Comparison of ENCODE assay signal across 20 cellular contexts in genomic region chr7:37718585-37718984, GRCh38. TPM values are rescaled to one million over a fixed set of nuclear protein-coding genes. Genes with fewer than 3 reads are reported as not detected.
DNase-seq lines count a peak whose midpoint lies in the region; ATAC-seq, FAIRE-seq and TF ChIP-seq lines count a peak whose summit lies in the region.
"Had no signal": no experiment of that assay in that cellular context is flagged by ENCODE, and none has a peak within 500 bp of the region (broad histone marks: within the 10 kb centered on the region; RNA-seq: fewer than 3 reads in every experiment).

No MANE protein-coding gene starts in this region.

- TF ChIP-seq POLR2A in GM12878 (IDR thresholded peaks at IDR 0.05; ENCODE audit: low read depth, low read length), result no peak

- no peaks in the 10 kb centered on the region; the same call in 2 of the 3 replicates for H3K9me3 ChIP-seq in GM12878 (replicated peaks; ENCODE audit: control insufficient read depth, insufficient read depth, low read length)
- H3K9me3 ChIP-seq in effector memory CD4-positive, alpha-beta T cell (ENCODE audit: control insufficient read depth, low read length), result no peaks in the 10 kb centered on the region
- H3K9me3 ChIP-seq: left ventricle myocardium inferior had no signal

- TF ChIP-seq CTCF in GM12878 (IDR thresholded peaks at IDR 0.05 in 2 of 3, conservative IDR thresholded peaks at IDR 0.05 in 1 of 3; ENCODE audit: control insufficient read depth in 2 of 3, extremely low read depth in 1 of 3, insufficient read depth in 1 of 3, low read depth in 3 of 3, low read length in 3 of 3), result no peak

- RAD21 ChIA-PET in GM12878 (lab: Charles Lee; ENCODE audit: unreplicated experiment), result interaction anchor here (1.4 to 1.5 kb wide), 5 partner anchors 9 to 118 kb away, joined by 4 to 8 read pairs (median 4); partner anchors contain the start of gene GPR141

- no peaks in the 10 kb centered on the region for H3K36me3 Mint-ChIP-seq in activated CD4-positive, alpha-beta memory T cell treated with anti-CD3 and anti-CD28 coated beads, Interleukin-2, amount 10 ng/mL, durations not matched to agents 7 days and 5 days (ENCODE audit: low read depth)
- H3K36me3 Mint-ChIP-seq: activated naive CD4-positive, alpha-beta T cell treated with anti-CD3 and anti-CD28 coated beads, Interleukin-2, amount 50 U/mL, for 24 hours had no signal

- no peak for TF ChIP-seq EP300 in GM12878 (IDR thresholded peaks at IDR 0.05; ENCODE audit: borderline replicate concordance in 1 of 2, control insufficient read depth in 1 of 2, low read depth in 2 of 2, low read length in 2 of 2)

- no peaks in the 10 kb centered on the region for H3K79me2 ChIP-seq in GM12878 (ENCODE audit: control insufficient read depth, insufficient read depth, low read length)

- no TSS peak for BruUV-seq in GM12878 (replicated peaks; lab: Mats Ljungman, UMichigan)

- peak; percentile 45 for ATAC-seq in GM18519 (IDR thresholded peaks at IDR 0.05; ENCODE audit: low FRiP score, unreplicated experiment)
- ATAC-seq in GM21360 (IDR thresholded peaks at IDR 0.05; ENCODE audit: unreplicated experiment), result peak; percentile 71
- ATAC-seq in HG02884 (IDR thresholded peaks at IDR 0.05; ENCODE audit: unreplicated experiment), result peak; percentile 47
- ATAC-seq in GM12878, result peak; percentile 89
- no peak for ATAC-seq in GM21528 (IDR thresholded peaks at IDR 0.05; ENCODE audit: low FRiP score, unreplicated experiment)

- H2AFZ ChIP-seq in GM12878 (ENCODE audit: control insufficient read depth, low read depth, low read length), result peak overlapping the region; percentile 66; the same call in 1 of the 2 replicates

- H3K4me1 Mint-ChIP-seq in activated CD4-positive, alpha-beta memory T cell treated with anti-CD3 and anti-CD28 coated beads, Interleukin-2, amount 10 ng/mL, durations not matched to agents 7 days and 5 days, result no peaks in the 10 kb centered on the region
- H3K4me1 Mint-ChIP-seq: activated naive CD4-positive, alpha-beta T cell treated with anti-CD3 and anti-CD28 coated beads, Interleukin-2, amount 50 U/mL, for 24 hours had no signal

- in situ Hi-C loops in GM12878 (cut with MboI), result no loop called here

- 5% methylated on average over 2 of the region's 2 CpGs for WGBS in GM12878 (ENCODE audit: insufficient coverage, insufficient replicate concordance, low lambda C conversion rate, missing lambda C conversion rate)

- POLR2A ChIA-PET in GM12878 (lab: Charles Lee), result interaction anchor here (1.2 to 1.9 kb wide), 2 partner anchors 9 to 11 kb away, joined by 4 to 6 read pairs; no protein-coding TSS in a partner anchor
- POLR2A ChIA-PET in activated CD4-positive, alpha-beta memory T cell treated with anti-CD3 and anti-CD28 coated beads, Interleukin-2, amount 10 ng/mL, durations not matched to agents 7 days and 5 days (lab: Charles Lee), result no interaction called here

- no peaks in the 10 kb centered on the region for H3K36me3 ChIP-seq in GM12878 (ENCODE audit: control insufficient read depth in 2 of 2, insufficient read depth in 2 of 2, low read length in 1 of 2)
- H3K36me3 ChIP-seq in effector memory CD4-positive, alpha-beta T cell (ENCODE audit: control insufficient read depth, insufficient read depth, low read length), result no peaks in the 10 kb centered on the region
- H3K36me3 ChIP-seq: left ventricle myocardium inferior had no signal

- H4K20me1 ChIP-seq in GM12878 (ENCODE audit: control insufficient read depth, insufficient read depth), result no peaks in the 10 kb centered on the region

- intact Hi-C loops in GM12878 (cut with micrococcal nuclease; ENCODE audit: unreplicated experiment), result no loop called here

- no peak overlapping the region for H3K27ac Mint-ChIP-seq in activated CD4-positive, alpha-beta memory T cell treated with anti-CD3 and anti-CD28 coated beads, Interleukin-2, amount 10 ng/mL, durations not matched to agents 7 days and 5 days
- H3K27ac Mint-ChIP-seq: activated naive CD4-positive, alpha-beta T cell treated with anti-CD3 and anti-CD28 coated beads, Interleukin-2, amount 50 U/mL, for 24 hours had no signal

- DNase-seq in GM12878 (ENCODE audit: low read depth, low spot score) (no peak), SK-N-DZ (ENCODE audit: low spot score) (no peak)
- DNase-seq in activated CD4-positive, alpha-beta memory T cell treated with anti-CD3 and anti-CD28 coated beads, Interleukin-2, amount 10 ng/mL, durations not matched to agents 7 days and 5 days, result no peak
- no peak for DNase-seq in effector memory CD4-positive, alpha-beta T cell
- DNase-seq: AML-193; DMS 273 treated with DMSO at 0.1 percent for 48 hours; effector CD4-positive, alpha-beta T cell; left ventricle myocardium inferior; NCI-H1694; NCI-H526; RPMI8226 had no signal

- H3K9ac ChIP-seq in GM12878 (ENCODE audit: control insufficient read depth, insufficient read depth, low read length), result no peak overlapping the region

- no peak overlapping the region for H3K4me3 ChIP-seq in GM12878
- no peak overlapping the region for H3K4me3 ChIP-seq in effector memory CD4-positive, alpha-beta T cell (ENCODE audit: insufficient read depth, low read depth, low read length, poor library complexity, severe bottlenecking)
- H3K4me3 ChIP-seq: left ventricle myocardium inferior had no signal

- no peak for TF ChIP-seq RAD21 in GM12878 (IDR thresholded peaks at IDR 0.05; ENCODE audit: insufficient read depth, low read depth, low read length)

- peak overlapping the region; percentile 57 for H3K4me2 ChIP-seq in GM12878 (ENCODE audit: control insufficient read depth, insufficient read depth)

- peaks cover 10% of the 10 kb centered on the region for H3K27me3 Mint-ChIP-seq in activated CD4-positive, alpha-beta memory T cell treated with anti-CD3 and anti-CD28 coated beads, Interleukin-2, amount 10 ng/mL, durations not matched to agents 7 days and 5 days
- H3K27me3 Mint-ChIP-seq: activated naive CD4-positive, alpha-beta T cell treated with anti-CD3 and anti-CD28 coated beads, Interleukin-2, amount 50 U/mL, for 24 hours had no signal

- no peak for FAIRE-seq in GM12878 (lab: Jason Lieb, UNC)
- FAIRE-seq: bronchial epithelial cell had no signal

- no peak overlapping the region for H3K27ac ChIP-seq in GM12878 (ENCODE audit: control insufficient read depth, insufficient read depth)
- H3K27ac ChIP-seq in effector memory CD4-positive, alpha-beta T cell (ENCODE audit: insufficient read depth, low read length, poor library complexity, severe bottlenecking), result no peak overlapping the region
- H3K27ac ChIP-seq: left ventricle myocardium inferior had no signal

- SMC1A ChIA-PET in GM12878 (lab: Charles Lee; ENCODE audit: uncharacterized antibody, unreplicated experiment), result interaction anchor here (1.0 to 5.5 kb wide), 11 partner anchors 9 to 152 kb away, joined by 3 to 48 read pairs (median 5); no protein-coding TSS in a partner anchor

- no peaks in the 10 kb centered on the region for H3K9me3 Mint-ChIP-seq in activated CD4-positive, alpha-beta memory T cell treated with anti-CD3 and anti-CD28 coated beads, Interleukin-2, amount 10 ng/mL, durations not matched to agents 7 days and 5 days
- H3K9me3 Mint-ChIP-seq: activated naive CD4-positive, alpha-beta T cell treated with anti-CD3 and anti-CD28 coated beads, Interleukin-2, amount 50 U/mL, for 24 hours had no signal

- H3K4me1 ChIP-seq in GM12878 (ENCODE audit: control insufficient read depth, insufficient read depth, low read length), result peaks cover 8% of the 10 kb centered on the region
- H3K4me1 ChIP-seq in effector memory CD4-positive, alpha-beta T cell (ENCODE audit: control insufficient read depth, insufficient read depth, low read length, poor library complexity, severe bottlenecking), result no peaks in the 10 kb centered on the region
- H3K4me1 ChIP-seq: left ventricle myocardium inferior had no signal

- CTCF ChIA-PET in GM12878 (lab: Yijun Ruan, JAX), result interaction anchor here (1.0 to 4.1 kb wide), 10 partner anchors 9 to 116 kb away, joined by 3 to 22 read pairs (median 6); no protein-coding TSS in a partner anchor
- CTCF ChIA-PET in activated CD4-positive, alpha-beta memory T cell treated with anti-CD3 and anti-CD28 coated beads, Interleukin-2, amount 10 ng/mL, durations not matched to agents 7 days and 5 days (lab: Charles Lee), result no interaction called here

- H3K4me3 Mint-ChIP-seq in activated CD4-positive, alpha-beta memory T cell treated with anti-CD3 and anti-CD28 coated beads, Interleukin-2, amount 10 ng/mL, durations not matched to agents 7 days and 5 days, result no peak overlapping the region
- H3K4me3 Mint-ChIP-seq: activated naive CD4-positive, alpha-beta T cell treated with anti-CD3 and anti-CD28 coated beads, Interleukin-2, amount 50 U/mL, for 24 hours had no signal

- no peaks in the 10 kb centered on the region for H3K27me3 ChIP-seq in GM12878 (replicated peaks in 1 of 2; ENCODE audit: control insufficient read depth in 2 of 2, insufficient read depth in 2 of 2, low read length in 1 of 2)
- no peaks in the 10 kb centered on the region for H3K27me3 ChIP-seq in effector memory CD4-positive, alpha-beta T cell (replicated peaks; ENCODE audit: control insufficient read depth, insufficient read depth, low read length, poor library complexity, severe bottlenecking)

TF ChIP-seq in GM12878, 131 proteins besides CTCF, POLR2A, EP300 and RAD21:
- 0 out of 2 replicates have a peak, but pooled peaks have one; percentile 18 for TF ChIP-seq PAX5 (IDR thresholded peaks at IDR 0.05; ENCODE audit: borderline replicate concordance, low read depth, low read length)
- TF ChIP-seq HDAC6 (IDR thresholded peaks at IDR 0.05; ENCODE audit: unreplicated experiment), result no peak

RNA-seq across cellular contexts. Expression of gene GPR141, which starts 35.0 kb away (rescaled TPM):
- 8.7 and 11.2 TPM in 2 replicates for total RNA-seq in GM12878 (2013; cell fraction: nucleolus; rRNA removed)
- total RNA-seq in GM12878 (2014; rRNA removed) (1.2 TPM in 2 replicates), GM12878 (2014; rRNA removed; fragmentation: Illumina TruSeq; extraction: Trizol) (1.3 TPM in 2 replicates), GM12878 (2021) (1.1 and 1.2 TPM in 2 replicates)
- polyA plus RNA-seq in GM12878 (2011; ENCODE audit: low read depth), result not detected
- polyA plus RNA-seq in GM12878 (2011; rRNA removed) (3.9 and 4.3 TPM in 2 replicates), GM12878 (2014; fragmentation: Illumina TruSeq; extraction: Trizol) (0.76 and 1.6 TPM in 2 replicates), GM12878 (2014; fragmentation: Nextera tagmentation; extraction: Ambion mirVana) (1 to 10 TPM in 1 of 2 experiments, under 1 TPM in 1; 0.97 to 1.2 TPM), GM12878 (2014; rRNA removed) (0.96 and 2.5 TPM in 2 replicates), GM12878 (2016; fragmentation: Nextera tagmentation; extraction: Ambion mirVana) (under 1 TPM; 0.56 to 0.69 TPM)
- polyA plus RNA-seq in GM12878 (2011; cell fraction: cytosol; rRNA removed), result 2.5 and 3.3 TPM in 2 replicates
- polyA plus RNA-seq in GM12878 (2011; cell fraction: nucleus; rRNA removed), result 1.8 and 3.0 TPM in 2 replicates
- 0.34 and 0.70 TPM in 2 replicates for polyA plus RNA-seq in GM12878 (2012)
- 5.4 and 8.8 TPM in 2 replicates for polyA minus RNA-seq in GM12878 (2011; rRNA and poly(A)+ RNA removed)
- 1.1 and 2.8 TPM in 2 replicates for polyA minus RNA-seq in GM12878 (2011; cell fraction: cytosol; rRNA and poly(A)+ RNA removed)
- 4.1 and 7.4 TPM in 2 replicates for polyA minus RNA-seq in GM12878 (2011; cell fraction: nucleus; rRNA and poly(A)+ RNA removed)
- polyA plus RNA-seq in SK-N-DZ (2014; cell fraction: cytosol; rRNA removed), result not detected in 2 replicates
- polyA plus RNA-seq in SK-N-DZ (2014; cell fraction: nucleus; rRNA removed), result not detected in 2 replicates
- total RNA-seq in activated CD4-positive, alpha-beta memory T cell treated with anti-CD3 and anti-CD28 coated beads, Interleukin-2, amount 10 ng/mL, durations not matched to agents 7 days and 5 days, result not detected
- total RNA-seq: HT-29, myocyte, pulmonary artery endothelial cell had no signal
